25 cellular contexts compared by ENCODE assay signal in genomic region chr11:73077454-73077853, GRCh38.
"Had no signal": no experiment of that assay in that cellular context is flagged by ENCODE, and none has a peak within 500 bp of the region (broad histone marks: within the 10 kb centered on the region; RNA-seq: fewer than 3 reads in every experiment).

No MANE protein-coding gene starts in this region.

- H3K27ac ChIP-seq: cardiac muscle cell, colonic mucosa, dorsolateral prefrontal cortex, left ventricle myocardium inferior, tibial nerve, VCaP had no signal

- ATAC-seq: mucosa of descending colon; natural killer cell treated with Interleukin-12 subunit alpha and Interleukin-12 subunit beta and Interleukin-15 and Interleukin-18, amount 100 ng/mL, for 72 hours; right cardiac atrium had no signal

- FAIRE-seq: TTC549 had no signal

- H3K4me3 ChIP-seq: cardiac muscle cell, colonic mucosa, dorsolateral prefrontal cortex, left ventricle myocardium inferior, lung, mucosa of descending colon, tibial nerve had no signal

- DNase-seq: activated CD4-positive, alpha-beta T cell treated with anti-CD3 and anti-CD28 coated beads for 4 hours; activated CD4-positive, alpha-beta T cell treated with anti-CD3 and anti-CD28 coated beads, Interleukin-2, amount 50 U/mL, for 4 hours; activated effector memory CD4-positive, alpha-beta T cell treated with Interleukin-2 at 50 U/mL for 16 hours; activated naive CD4-positive, alpha-beta T cell treated with Interleukin-2 at 50 U/mL for 16 hours; activated T-cell treated with anti-CD3 and anti-CD28 coated beads for 4 hours; anterior cingulate cortex; cerebellar nuclear complex; colonic mucosa; dorsolateral prefrontal cortex; effector memory CD4-positive, alpha-beta T cell; erythroblast; foreskin melanocyte; islet precursor cell; left ventricle myocardium inferior; mucosa of descending colon; right cardiac atrium; stimulated activated CD4-positive, alpha-beta T cell treated with anti-CD3 and anti-CD28 coated beads, Interleukin-2, amount 100 ng/mL, for 48 hours; stimulated activated naive CD4-positive, alpha-beta T cell treated with Interleukin-2 at 50 U/mL for 16 hours; T-helper 9 cell had no signal

- H3K9me3 ChIP-seq: colonic mucosa, mucosa of descending colon had no signal

- H3K4me1 ChIP-seq: colonic mucosa had no signal

- H3K36me3 ChIP-seq: cardiac muscle cell, colonic mucosa had no signal

- H3K27me3 ChIP-seq: cardiac muscle cell, colonic mucosa, dorsolateral prefrontal cortex, tibial nerve had no signal
